In the genomic region with DNA sequence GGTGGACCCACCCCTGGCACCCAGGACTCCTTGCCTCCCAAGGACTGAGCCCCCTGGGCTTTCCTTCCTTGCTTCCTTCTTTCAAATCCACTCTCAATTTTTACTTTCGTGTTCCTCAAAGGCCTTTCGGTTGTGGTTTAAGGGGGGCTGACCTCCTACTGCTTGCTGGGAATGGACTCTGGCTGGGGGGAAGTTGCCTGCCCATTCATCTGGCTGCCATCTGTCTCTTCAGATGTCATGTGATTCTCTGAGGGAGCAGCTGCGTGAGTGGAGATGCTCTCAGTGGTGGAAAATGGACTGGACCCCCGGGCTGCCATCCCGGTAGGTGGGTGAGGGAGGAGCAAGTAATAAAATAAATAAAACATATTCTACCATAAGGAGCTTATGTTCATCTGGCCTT, we compare ENCODE assay signal across 11 cellular contexts.
DNase-seq lines count a peak whose midpoint lies in the region; FAIRE-seq and TF ChIP-seq lines count a peak whose summit lies in the region.
"Had no signal": no experiment of that assay in that cellular context is flagged by ENCODE, and none has a peak within 500 bp of the region (broad histone marks: within the 10 kb centered on the region; RNA-seq: fewer than 3 reads in every experiment).

No MANE protein-coding gene starts in this region.

- H3K36me3 Mint-ChIP-seq in brain, result peaks cover 6% of the 10 kb centered on the region
- peaks cover 2% of the 10 kb centered on the region for H3K36me3 Mint-ChIP-seq in neural progenitor cell

- H3K4me3 Mint-ChIP-seq in brain (no peak overlapping the region), neural progenitor cell (no peak overlapping the region)

- no peaks in the 10 kb centered on the region for H3K36me3 ChIP-seq in neural progenitor cell
- H3K36me3 ChIP-seq: prostate gland, vagina had no signal

- no peak overlapping the region for H2AFZ ChIP-seq in neural progenitor cell (replicated peaks)

- no peak overlapping the region for H3K9ac ChIP-seq in neural progenitor cell

- no peak overlapping the region for H3K4me2 ChIP-seq in neural progenitor cell

- no peaks in the 10 kb centered on the region for H3K4me1 ChIP-seq in neural progenitor cell
- H3K4me1 ChIP-seq: prostate gland, vagina had no signal

- H3K9me3 ChIP-seq in neural progenitor cell (ENCODE audit: low read depth), result no peaks in the 10 kb centered on the region
- H3K9me3 ChIP-seq: prostate gland, vagina had no signal

- H3K27ac Mint-ChIP-seq in brain, result peak overlapping the region; percentile 67 to 91 (median 72)
- peak overlapping the region; percentile 65 for H3K27ac Mint-ChIP-seq in neural progenitor cell

- TF ChIP-seq CTCF in brain (conservative IDR thresholded peaks at IDR 0.05) (no peak), neural progenitor cell (IDR thresholded peaks at IDR 0.05) (no peak)

- H3K27me3 Mint-ChIP-seq in brain, result no peaks in the 10 kb centered on the region
- H3K27me3 Mint-ChIP-seq in neural progenitor cell (ENCODE audit: insufficient read depth, low read depth), result peaks cover 5% of the 10 kb centered on the region

- peaks cover 15% of the 10 kb centered on the region for H3K4me1 Mint-ChIP-seq in brain
- peaks cover 8% of the 10 kb centered on the region for H3K4me1 Mint-ChIP-seq in neural progenitor cell

- no peak for TF ChIP-seq POLR2A in H54 (IDR thresholded peaks at IDR 0.05; ENCODE audit: low read depth, low read length)

- H4K20me1 ChIP-seq in neural progenitor cell (ENCODE audit: low read depth), result peaks cover under 1% of the 10 kb centered on the region

- no peaks in the 10 kb centered on the region for H3K27me3 ChIP-seq in neural progenitor cell
- H3K27me3 ChIP-seq: vagina had no signal

- H3K4me3 ChIP-seq in neural progenitor cell, result no peak overlapping the region
- H3K4me3 ChIP-seq: prostate gland, vagina had no signal

- H3K9me3 Mint-ChIP-seq in brain (no peaks in the 10 kb centered on the region), neural progenitor cell (no peaks in the 10 kb centered on the region)

- DNase-seq in EL, result peak; percentile 50
- DNase-seq in NCI-H146 (lab: John Stamatoyannopoulos, UW), result peak; percentile 54
- DNase-seq in neural progenitor cell (ENCODE audit: low spot score), result no peak
- DNase-seq in stimulated activated CD4-positive, alpha-beta T cell treated with anti-CD3 and anti-CD28 coated beads, Interleukin-2, amount 100 ng/mL, for 24 hours, result no peak
- no peak for DNase-seq in H54 (ENCODE audit: insufficient read length, low spot score)
- no peak for DNase-seq in NCI-H128 (lab: John Stamatoyannopoulos, UW; ENCODE audit: unreplicated experiment)
- DNase-seq: NCI-H1105 had no signal

- peaks cover 7% of the 10 kb centered on the region for H3F3A ChIP-seq in neural progenitor cell (ENCODE audit: low read depth)

- FAIRE-seq in H54 (lab: Jason Lieb, UNC), result no peak
- FAIRE-seq: H1 had no signal

- H3K79me2 ChIP-seq in neural progenitor cell (ENCODE audit: low read depth), result peaks cover 12% of the 10 kb centered on the region

- no peak overlapping the region for H3K27ac ChIP-seq in neural progenitor cell
- H3K27ac ChIP-seq: prostate gland, vagina had no signal

Comparison
In these comparisons a context has a peak if more than half of its experiments do, and no peak if none do; other contexts are left out.
1. DNase-seq: peak in EL (single experiment) and NCI-H146 (single experiment); none in neural progenitor cell (single experiment), stimulated activated CD4-positive, alpha-beta T cell treated with anti-CD3 and anti-CD28 coated beads, Interleukin-2, amount 100 ng/mL, for 24 hours (0 of 2), H54 (single experiment) and NCI-H128 (single experiment).